ENCODE assay signal across 8 cellular contexts in genomic region chr2:57759822-57760300, GRCh38.
DNase-seq lines count a peak whose midpoint lies in the region; ATAC-seq, FAIRE-seq and TF ChIP-seq lines count a peak whose summit lies in the region.

No MANE protein-coding gene starts in this region.

- no peaks in the 10 kb centered on the region for H3K9me3 ChIP-seq in right atrium auricular region

- H3K4me3 ChIP-seq in right atrium auricular region: peak overlapping the region in 1 of 2 donors; percentile 21

- peak; percentile 87 for ATAC-seq in HG02763 (IDR thresholded peaks at IDR 0.05; ENCODE audit: unreplicated experiment)

- TF ChIP-seq POLR2A in GM12891 (IDR thresholded peaks at IDR 0.05; ENCODE audit: low read depth, low read length): no peak

- H3K27ac ChIP-seq in right atrium auricular region: no peak overlapping the region

- peaks cover 0 to 11% of the 10 kb centered on the region in 2 donors for H3K4me1 ChIP-seq in right atrium auricular region

- no peaks in the 10 kb centered on the region for H3K36me3 ChIP-seq in right atrium auricular region

- TF ChIP-seq CTCF in right atrium auricular region (IDR thresholded peaks at IDR 0.05): peak; percentile 87 to 94

- peak; percentile 94 for FAIRE-seq in GM12891 (lab: Jason Lieb, UNC)

- H3K27me3 ChIP-seq in right atrium auricular region: no peaks in the 10 kb centered on the region

- DNase-seq in GM12891 (ENCODE audit: insufficient read length, low spot score) (peak; percentile 30), NCI-H1105 treated with DMSO at 0.1 percent for 48 hours (lab: John Stamatoyannopoulos, UW) (peak; percentile 67), T follicular helper cell (ENCODE audit: low read depth) (peak; percentile 46), amygdala (lab: John Stamatoyannopoulos, UW) (peak; percentile 20 to 93 (median 80)), right atrium auricular region (ENCODE audit: low spot score) (peak; percentile 87), putamen (ENCODE audit: low spot score) (peak; percentile 86), GF-D8 (lab: John Stamatoyannopoulos, UW) (no peak)

TF ChIP-seq in GM12891, 5 proteins besides CTCF, POLR2A, EP300 and RAD21:
- TF ChIP-seq TAF1 (IDR thresholded peaks at IDR 0.05; ENCODE audit: low read depth, low read length): peak; percentile 44; the same call in 1 of the 2 replicates
- TF ChIP-seq POLR2AphosphoS5 (IDR thresholded peaks at IDR 0.05; ENCODE audit: low read depth, low read length): no peak
- peak; percentile 76; the same call in 1 of the 2 replicates for TF ChIP-seq POU2F2 (IDR thresholded peaks at IDR 0.05; ENCODE audit: low read depth, low read length)
